ENCODE assay signal across 1 cellular context in the genomic region with DNA sequence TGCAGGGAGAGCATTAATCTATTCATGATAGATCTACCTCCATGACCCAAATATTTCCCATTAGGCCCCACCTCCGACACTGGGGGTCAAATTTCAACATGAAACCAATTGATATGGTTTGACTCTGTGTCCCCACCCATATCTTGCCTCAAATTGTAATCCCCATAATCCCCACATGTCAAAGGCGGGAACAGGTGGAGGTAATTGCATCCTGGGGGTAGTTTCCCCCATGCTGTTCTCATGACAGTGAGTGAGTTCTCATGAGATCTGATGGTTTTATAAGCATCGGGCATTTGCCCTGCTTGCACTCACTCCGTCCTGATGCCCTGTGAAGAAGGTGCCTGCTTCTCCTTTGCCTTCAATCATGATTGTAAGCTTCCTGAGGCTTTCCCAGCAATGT.
TF ChIP-seq lines count a peak whose summit lies in the region.

No MANE protein-coding gene starts in this region.

TF ChIP-seq in H1, 55 proteins besides CTCF, POLR2A, EP300 and RAD21:
- TF ChIP-seq E2F6 (IDR thresholded peaks at IDR 0.05) (peak; percentile 56; the same call in 1 of the 2 replicates), USF2 (IDR thresholded peaks at IDR 0.05; ENCODE audit: low read length) (no peak)
